In genomic region chr17:1999557-2000251, GRCh38 we compare ENCODE assay signal across 7 cellular contexts. TPM values are rescaled to one million over a fixed set of nuclear protein-coding genes. Genes with fewer than 3 reads are reported as not detected.
DNase-seq lines count a peak whose midpoint lies in the region; ATAC-seq, FAIRE-seq and TF ChIP-seq lines count a peak whose summit lies in the region.

No MANE protein-coding gene starts in this region.

- TF ChIP-seq RAD21 in SK-N-SH (IDR thresholded peaks at IDR 0.05; ENCODE audit: low read length), result no peak

- H4K20me1 ChIP-seq in SK-N-SH (ENCODE audit: insufficient read depth), result no peaks in the 10 kb centered on the region

- intact Hi-C loops in psoas muscle (cut with DNase I), result loop anchor here in 1 of 2 donors (5.0 kb wide), 1 partner anchor 57 kb away; no protein-coding TSS in a partner anchor

- H3K4me3 ChIP-seq in SK-N-SH (ENCODE audit: low read depth in 2 of 2, low read length in 1 of 2) (no peak overlapping the region), psoas muscle (peak overlapping the region; percentile 45)

- H3K27ac ChIP-seq in SK-N-SH (ENCODE audit: low read depth in 2 of 2, low read length in 1 of 2) (peak overlapping the region in 1 of 2 experiments; percentile 7; a peak in 1 of 4 replicates), psoas muscle (peak overlapping the region; percentile 92)

- H3K36me3 Mint-ChIP-seq in glutamatergic neuron (ENCODE audit: unreplicated experiment), result no peaks in the 10 kb centered on the region

- no peaks in the 10 kb centered on the region for H3K27me3 ChIP-seq in SK-N-SH (ENCODE audit: insufficient read depth)
- H3K27me3 ChIP-seq in psoas muscle (ENCODE audit: insufficient read depth in 3 of 3, low read length in 2 of 3), result peaks cover 0 to 6% (median 0%) of the 10 kb centered on the region in 3 donors

- WGBS in SK-N-SH (ENCODE audit: low lambda C conversion rate), result 81% methylated on average over 12 of the region's 13 CpGs
- 9 to 11% (median 10%) methylated on average over 12 to 13 of the region's 13 CpGs for WGBS in psoas muscle, 3 donors

- no peak for DNase-seq in HTR-8/SVneo (ENCODE audit: insufficient read length, low spot score)
- peak; percentile 51 for DNase-seq in SK-N-SH
- peak; percentile 77 for DNase-seq in glutamatergic neuron
- DNase-seq in psoas muscle, result peak; percentile 60 to 82
- no peak for DNase-seq in activated gamma-delta T cell (lab: John Stamatoyannopoulos, UW)
- DNase-seq in NCI-H1105 (lab: John Stamatoyannopoulos, UW), result no peak
- DNase-seq in NCI-H1436 treated with DMSO at 0.1 percent for 48 hours (lab: John Stamatoyannopoulos, UW), result no peak

- H3K36me3 ChIP-seq in SK-N-SH (replicated peaks in 1 of 2; ENCODE audit: control insufficient read depth in 1 of 2, insufficient read depth in 2 of 2, low read length in 1 of 2), result no peaks in the 10 kb centered on the region
- no peaks in the 10 kb centered on the region for H3K36me3 ChIP-seq in psoas muscle (ENCODE audit: insufficient read depth in 1 of 2, low read depth in 1 of 2)

- H3K4me2 ChIP-seq in SK-N-SH, result no peak overlapping the region

- CTCF ChIA-PET in SK-N-SH (lab: Yijun Ruan, JAX), result interaction anchor here (1.0 to 3.3 kb wide), 4 partner anchors 26 to 117 kb away, joined by 3 to 21 read pairs (median 6); partner anchors contain the start of gene RTN4RL1

- H3K9me3 ChIP-seq in SK-N-SH, result no peaks in the 10 kb centered on the region
- no peaks in the 10 kb centered on the region for H3K9me3 ChIP-seq in psoas muscle

- H3K27ac Mint-ChIP-seq in glutamatergic neuron (ENCODE audit: unreplicated experiment), result peak overlapping the region; percentile 100

- H3F3A ChIP-seq in SK-N-SH (replicated peaks; ENCODE audit: insufficient read depth), result no peaks in the 10 kb centered on the region

- H3K4me1 ChIP-seq in SK-N-SH (ENCODE audit: control insufficient read depth in 1 of 2, insufficient read depth in 2 of 2, low read depth in 1 of 2, low read length in 1 of 2), result peaks cover 0 to 37% of the 10 kb centered on the region in 2 experiments; a peak in 1 of 4 replicates
- peaks cover 47% of the 10 kb centered on the region for H3K4me1 ChIP-seq in psoas muscle

- peaks cover 30% of the 10 kb centered on the region for H3K27me3 Mint-ChIP-seq in glutamatergic neuron (ENCODE audit: unreplicated experiment)

- ATAC-seq in psoas muscle, result peak; percentile 77 to 86 (median 79)

- H3K9me2 ChIP-seq in SK-N-SH, result no peaks in the 10 kb centered on the region

- peaks cover 24% of the 10 kb centered on the region for H3K9me3 Mint-ChIP-seq in glutamatergic neuron (ENCODE audit: unreplicated experiment)

- no peak overlapping the region for H3K9ac ChIP-seq in SK-N-SH

- peak overlapping the region; percentile 85 for H3K4me3 Mint-ChIP-seq in glutamatergic neuron (ENCODE audit: unreplicated experiment)

- 0 out of 4 replicates have a peak, but pooled peaks of 1 of the 2 experiments have one; percentile 2 for TF ChIP-seq EP300 in SK-N-SH (IDR thresholded peaks at IDR 0.05; ENCODE audit: borderline replicate concordance in 1 of 2, low read depth in 1 of 2, low read length in 1 of 2)

- FAIRE-seq in HTR-8/SVneo (lab: Jason Lieb, UNC), result peak; percentile 40

- no peak overlapping the region for H2AFZ ChIP-seq in SK-N-SH (ENCODE audit: low read depth)

- TF ChIP-seq CTCF in SK-N-SH (IDR thresholded peaks at IDR 0.05) (no peak), glutamatergic neuron (IDR thresholded peaks at IDR 0.05; ENCODE audit: partially characterized antibody, unreplicated experiment) (no peak), psoas muscle (IDR thresholded peaks at IDR 0.05) (no peak)

- POLR2A ChIA-PET in SK-N-SH (lab: Yijun Ruan, JAX), result no interaction called here

- no peaks in the 10 kb centered on the region for H3K79me2 ChIP-seq in SK-N-SH (ENCODE audit: insufficient read depth)

- peaks cover 42% of the 10 kb centered on the region for H3K4me1 Mint-ChIP-seq in glutamatergic neuron (ENCODE audit: low read depth, unreplicated experiment)

TF ChIP-seq in SK-N-SH, 30 proteins besides CTCF, POLR2A, EP300 and RAD21:
- peak; percentile 27; the same call in 1 of the 2 replicates for TF ChIP-seq MXI1 (IDR thresholded peaks at IDR 0.05; ENCODE audit: low read depth, low read length)
- TF ChIP-seq FOXM1 (IDR thresholded peaks at IDR 0.05; ENCODE audit: low read depth), result no peak

RNA-seq across cellular contexts. Expression of gene RTN4RL1, which starts 25.4 kb away (rescaled TPM):
- polyA plus RNA-seq in SK-N-SH (2012; rRNA removed) (0.07 TPM in 1 of 2 replicates, not detected in the other), psoas muscle (1 to 10 TPM in 1 of 3 donors, under 1 TPM in 2; 0.44 to 1.8 (median 0.70) TPM)
- 0.01 and 0.03 TPM in 2 replicates for polyA plus RNA-seq in SK-N-SH (2012; cell fraction: cytosol; rRNA removed)
- 0.02 and 0.04 TPM in 2 replicates for polyA plus RNA-seq in SK-N-SH (2012; cell fraction: nucleus; rRNA removed)
- total RNA-seq in glutamatergic neuron (ENCODE audit: unreplicated experiment) (50.3 TPM), psoas muscle (1 to 10 TPM in 2 of 4 donors, under 1 TPM in 2; 0.65 to 1.7 (median 1.2) TPM)

RNA-seq across cellular contexts. Expression of gene DPH1, which starts 30.2 kb away (rescaled TPM):
- polyA plus RNA-seq in SK-N-SH (2012; rRNA removed) (36.2 and 39.5 TPM in 2 replicates), psoas muscle (10 to 100 TPM; 13.5 to 51.9 (median 39.2) TPM)
- 10.0 and 16.0 TPM in 2 replicates for polyA plus RNA-seq in SK-N-SH (2012; cell fraction: cytosol; rRNA removed)
- 149 and 180 TPM in 2 replicates for polyA plus RNA-seq in SK-N-SH (2012; cell fraction: nucleus; rRNA removed)
- total RNA-seq in glutamatergic neuron (ENCODE audit: unreplicated experiment) (36.4 TPM), psoas muscle (10 to 100 TPM; 36.9 to 73.4 (median 45.5) TPM)

RNA-seq across cellular contexts. Expression of gene OVCA2, which starts 42.1 kb away (rescaled TPM):
- polyA plus RNA-seq in SK-N-SH (2012; rRNA removed) (58.1 and 59.2 TPM in 2 replicates), psoas muscle (10 to 100 TPM; 29.2 to 66.1 (median 33.4) TPM)
- polyA plus RNA-seq in SK-N-SH (2012; cell fraction: cytosol; rRNA removed), result 39.2 and 51.0 TPM in 2 replicates
- polyA plus RNA-seq in SK-N-SH (2012; cell fraction: nucleus; rRNA removed), result 34.5 and 38.7 TPM in 2 replicates
- total RNA-seq in glutamatergic neuron (ENCODE audit: unreplicated experiment) (16.3 TPM), psoas muscle (10 to 100 TPM; 10.1 to 23.0 (median 15.2) TPM)

RNA-seq across cellular contexts. Expression of gene HIC1, which starts 55.2 kb away (rescaled TPM):
- polyA plus RNA-seq in SK-N-SH (2012; rRNA removed), result 3.8 and 6.4 TPM in 2 replicates
- 2.1 and 3.1 TPM in 2 replicates for polyA plus RNA-seq in SK-N-SH (2012; cell fraction: cytosol; rRNA removed)
- 13.7 and 15.5 TPM in 2 replicates for polyA plus RNA-seq in SK-N-SH (2012; cell fraction: nucleus; rRNA removed)
- 2.5 TPM for total RNA-seq in glutamatergic neuron (ENCODE audit: unreplicated experiment)
- 10 to 100 TPM in 1 of 4 donors, 1 to 10 TPM in 3; 4.3 to 12.6 (median 9.4) TPM for total RNA-seq in psoas muscle
- 1 to 10 TPM; 2.0 to 3.5 (median 2.1) TPM for polyA plus RNA-seq in psoas muscle

Comparison
In these comparisons a context has a peak if more than half of its experiments do, and no peak if none do; other contexts are left out.
1. DNase-seq: peak in SK-N-SH (single experiment), glutamatergic neuron (single experiment) and psoas muscle (2 of 2); none in HTR-8/SVneo (single experiment), activated gamma-delta T cell (single experiment), NCI-H1105 (single experiment) and NCI-H1436 treated with DMSO at 0.1 percent for 48 hours (single experiment).
2. RNA of gene RTN4RL1, which starts 25.4 kb away (total RNA-seq): 50.3 TPM in glutamatergic neuron (single experiment); 0.65 to 1.7 TPM in psoas muscle; every median in the first group is over 10 times any median in the second.